ENCODE assay signal across 22 cellular contexts in the genomic region with DNA sequence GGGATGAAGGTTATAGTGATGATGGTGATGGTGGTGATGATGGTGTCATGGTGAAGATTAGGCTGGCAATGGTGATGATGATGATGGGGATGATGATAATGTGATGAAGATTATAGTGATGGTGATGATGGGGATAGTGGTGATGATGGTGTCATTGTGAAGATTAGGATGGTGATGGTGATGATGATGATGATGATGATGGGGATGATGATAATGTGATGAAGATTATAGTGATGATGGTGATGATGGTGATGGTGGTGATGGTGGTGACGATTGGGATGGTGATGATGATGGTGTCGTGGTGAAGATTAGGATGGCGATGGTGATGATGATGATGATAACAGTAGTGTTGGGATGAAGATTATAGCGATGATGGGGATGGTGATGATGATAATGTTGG.
DNase-seq lines count a peak whose midpoint lies in the region; ATAC-seq, FAIRE-seq and TF ChIP-seq lines count a peak whose summit lies in the region.
"Had no signal": no experiment of that assay in that cellular context is flagged by ENCODE, and none has a peak within 500 bp of the region (broad histone marks: within the 10 kb centered on the region; RNA-seq: fewer than 3 reads in every experiment).

No MANE protein-coding gene starts in this region.

- no peak for TF ChIP-seq CTCF in HepG2 (CRISPR knock-in tag; IDR thresholded peaks at IDR 0.05)
- TF ChIP-seq CTCF in right lobe of liver (IDR thresholded peaks at IDR 0.05): no peak
- TF ChIP-seq CTCF in IMR-90 (conservative IDR thresholded peaks at IDR 0.05; ENCODE audit: low read depth, low read length): no peak
- TF ChIP-seq CTCF in H1 (IDR thresholded peaks at IDR 0.05; ENCODE audit: control extremely low read depth in 1 of 3, insufficient read depth in 1 of 3, low read depth in 1 of 3, low read length in 3 of 3): no peak
- TF ChIP-seq CTCF in mesothelial cell of epicardium (IDR thresholded peaks at IDR 0.05; ENCODE audit: unreplicated experiment): no peak

- H4K91ac ChIP-seq in IMR-90 (ENCODE audit: insufficient read depth, low read depth, low read length) (no peak overlapping the region), H1 (replicated peaks; ENCODE audit: insufficient read length, low read length) (peak overlapping the region; percentile 25)

- peaks cover 22% of the 10 kb centered on the region; the same call in 1 of the 2 replicates for H3K23me2 ChIP-seq in H1 (ENCODE audit: low read depth, low read length)

- DNase-seq in HepG2 (ENCODE audit: low spot score): no peak
- DNase-seq in right lobe of liver: no peak
- no peak for DNase-seq in IMR-90
- no peak for DNase-seq in H1 (ENCODE audit: low read depth in 1 of 2, low spot score in 2 of 2)
- DNase-seq in superior temporal gyrus (ENCODE audit: extremely low spot score): no peak
- DNase-seq in mesothelial cell of epicardium (ENCODE audit: low spot score in 2 of 2, unreplicated experiment in 2 of 2): no peak
- DNase-seq: AML-193; Caco-2; Calu3; CD4-positive, alpha-beta T cell; CD8-positive, alpha-beta T cell; DMS79 treated with DMSO at 0.1 percent for 48 hours; GF-D8 had no signal

- H3K36me3 ChIP-seq in HepG2 (replicated peaks in 1 of 2; ENCODE audit: control insufficient read depth in 1 of 2, insufficient read depth in 2 of 2, low read length in 2 of 2): no peaks in the 10 kb centered on the region
- no peaks in the 10 kb centered on the region for H3K36me3 ChIP-seq in right lobe of liver
- H3K36me3 ChIP-seq in IMR-90 (ENCODE audit: control insufficient read depth, insufficient read depth, low read length): no peaks in the 10 kb centered on the region
- H3K36me3 ChIP-seq in H1 (ENCODE audit: control insufficient read depth in 2 of 4, insufficient read depth in 4 of 4, low read length in 3 of 4): no peaks in the 10 kb centered on the region
- H3K36me3 ChIP-seq: BLaER1 treated with 17β-estradiol and CSF1 and Interleukin-3, amounts not matched to agents 10 nM and 100 nM had no signal

- peaks cover 23% of the 10 kb centered on the region for H3K9me3 Mint-ChIP-seq in mesothelial cell of epicardium
- H3K9me3 Mint-ChIP-seq: CD4-positive, alpha-beta T cell; CD8-positive, alpha-beta T cell had no signal

- dilution Hi-C loops in IMR-90 (cut with HindIII; ENCODE audit: low sequenced_read_pairs, unreplicated experiment): no loop called here

- FAIRE-seq in HepG2 (lab: Jason Lieb, UNC): no peak
- FAIRE-seq in H1 (lab: Jason Lieb, UNC): no peak
- FAIRE-seq: A549, D721Med, G401.6, GM12892, GM18507 had no signal

- CTCF ChIA-PET in HepG2 (lab: Yijun Ruan, JAX; ENCODE audit: low intra/inter-chr PET ratio, low total read pairs) (no interaction called here), IMR-90 (lab: Yijun Ruan, JAX) (no interaction called here), H1 (lab: Charles Lee; ENCODE audit: partially characterized antibody) (no interaction called here)

- no peaks in the 10 kb centered on the region for H3K27me3 ChIP-seq in HepG2 (ENCODE audit: control insufficient read depth in 1 of 2, insufficient read depth in 2 of 2, low read length in 2 of 2)
- H3K27me3 ChIP-seq in right lobe of liver: no peaks in the 10 kb centered on the region
- H3K27me3 ChIP-seq in IMR-90 (ENCODE audit: control insufficient read depth, insufficient read depth, low read length): no peaks in the 10 kb centered on the region
- no peaks in the 10 kb centered on the region; a peak in 1 of 7 replicates for H3K27me3 ChIP-seq in H1 (replicated peaks in 1 of 4; ENCODE audit: control insufficient read depth in 3 of 4, extremely low read depth in 1 of 4, insufficient read depth in 3 of 4, low read length in 3 of 4)
- H3K27me3 ChIP-seq: BLaER1 treated with 17β-estradiol and CSF1 and Interleukin-3, amounts not matched to agents 10 nM and 100 nM had no signal

- WGBS in HepG2 (ENCODE audit: low lambda C conversion rate): 49% methylated on average over 4 of the region's 4 CpGs
- 68% methylated on average over 4 of the region's 4 CpGs for WGBS in right lobe of liver (ENCODE audit: insufficient coverage, low coverage, low lambda C conversion rate, missing lambda C conversion rate)
- 63 to 100% methylated on average over 3 to 4 of the region's 4 CpGs for WGBS in IMR-90 (ENCODE audit: extremely low coverage in 2 of 2, insufficient read length in 1 of 2), 2 experiments
- 93 to 100% methylated on average over 4 of the region's 4 CpGs for WGBS in H1 (ENCODE audit: extremely low coverage in 1 of 2, insufficient coverage in 1 of 2, insufficient read length in 1 of 2, insufficient replicate concordance in 2 of 2, low coverage in 1 of 2, low lambda C conversion rate in 2 of 2, missing lambda C conversion rate in 1 of 2), 2 experiments

- H2AFZ ChIP-seq in HepG2 (ENCODE audit: low read length) (no peak overlapping the region), IMR-90 (replicated peaks; ENCODE audit: low read length, poor library complexity) (no peak overlapping the region), H1 (ENCODE audit: low read length) (no peak overlapping the region)

- H2BK5ac ChIP-seq in IMR-90 (ENCODE audit: low read depth, low read length, poor library complexity, severe bottlenecking) (peak overlapping the region; percentile 13), H1 (ENCODE audit: low read depth, low read length) (no peak overlapping the region)

- no peak overlapping the region for H2AK9ac ChIP-seq in IMR-90 (replicated peaks; ENCODE audit: low read depth, low read length, poor library complexity)

- H3K18ac ChIP-seq in IMR-90 (ENCODE audit: low read depth, low read length): no peak overlapping the region
- H3K18ac ChIP-seq in H1 (ENCODE audit: extremely low read depth, low read length): no peak overlapping the region

- BruUV-seq in HepG2 (replicated peaks; lab: Mats Ljungman, UMichigan): no TSS peak
- BruUV-seq in IMR-90 (replicated peaks; lab: Mats Ljungman, UMichigan): no TSS peak

- TF ChIP-seq POLR2A in HepG2 (IDR thresholded peaks at IDR 0.05; ENCODE audit: insufficient read depth in 1 of 2, low read depth in 2 of 2, low read length in 2 of 2): no peak
- no peak for TF ChIP-seq POLR2A in right lobe of liver (IDR thresholded peaks at IDR 0.05)
- TF ChIP-seq POLR2A in IMR-90 (IDR thresholded peaks at IDR 0.05; ENCODE audit: low read depth, low read length): no peak
- TF ChIP-seq POLR2A in H1 (IDR thresholded peaks at IDR 0.05; ENCODE audit: control extremely low read depth in 1 of 2, low read depth in 2 of 2, low read length in 2 of 2): no peak

- no peak overlapping the region for H3K14ac ChIP-seq in IMR-90 (replicated peaks; ENCODE audit: low read depth, low read length)
- H3K14ac ChIP-seq in H1 (ENCODE audit: insufficient read length): no peak overlapping the region

- no peak overlapping the region for H3K4me3 Mint-ChIP-seq in mesothelial cell of epicardium
- H3K4me3 Mint-ChIP-seq: B cell; CD4-positive, alpha-beta T cell; CD8-positive, alpha-beta T cell had no signal

- H3K4me1 Mint-ChIP-seq in mesothelial cell of epicardium: no peaks in the 10 kb centered on the region
- H3K4me1 Mint-ChIP-seq: B cell had no signal

- no peaks in the 10 kb centered on the region for H3K36me3 Mint-ChIP-seq in mesothelial cell of epicardium
- H3K36me3 Mint-ChIP-seq: CD8-positive, alpha-beta T cell had no signal

- H3K4ac ChIP-seq in IMR-90 (ENCODE audit: low read depth, low read length) (no peak overlapping the region), H1 (replicated peaks; ENCODE audit: insufficient read length, low read depth, low read length) (no peak overlapping the region)

- no peak overlapping the region for H2BK12ac ChIP-seq in H1 (ENCODE audit: low read depth, low read length)

- no peaks in the 10 kb centered on the region for H4K20me1 ChIP-seq in HepG2 (ENCODE audit: insufficient read depth, low read length)
- no peaks in the 10 kb centered on the region for H4K20me1 ChIP-seq in IMR-90 (ENCODE audit: insufficient read depth, low read length)
- peaks cover 0 to 3% of the 10 kb centered on the region in 2 experiments for H4K20me1 ChIP-seq in H1 (replicated peaks in 1 of 2; ENCODE audit: control insufficient read depth in 1 of 2, insufficient read depth in 2 of 2, low read length in 2 of 2)
- H4K20me1 ChIP-seq: BLaER1 treated with 17β-estradiol and CSF1 and Interleukin-3, amounts not matched to agents 10 nM and 100 nM had no signal

- H2BK20ac ChIP-seq in IMR-90 (ENCODE audit: low read depth, low read length) (no peak overlapping the region), H1 (ENCODE audit: low read length) (no peak overlapping the region)

- H2BK15ac ChIP-seq in IMR-90 (ENCODE audit: low read depth, low read length) (no peak overlapping the region), H1 (ENCODE audit: low read length) (no peak overlapping the region)

- H3K27ac Mint-ChIP-seq in mesothelial cell of epicardium: no peak overlapping the region
- H3K27ac Mint-ChIP-seq: B cell; CD4-positive, alpha-beta T cell; CD8-positive, alpha-beta T cell had no signal

- no peak overlapping the region for H3K4me2 ChIP-seq in HepG2 (ENCODE audit: low read depth, low read length)
- H3K4me2 ChIP-seq in IMR-90 (ENCODE audit: low read depth, low read length): no peak overlapping the region
- no peak overlapping the region for H3K4me2 ChIP-seq in H1 (ENCODE audit: insufficient read depth in 1 of 2, low read depth in 2 of 2, low read length in 2 of 2)
- H3K4me2 ChIP-seq: A549; BLaER1 treated with 17β-estradiol and CSF1 and Interleukin-3, amounts not matched to agents 10 nM and 100 nM had no signal

- H3K79me1 ChIP-seq in IMR-90 (ENCODE audit: low read depth in 1 of 2, low read length in 2 of 2) (no peaks in the 10 kb centered on the region), H1 (ENCODE audit: low read depth, low read length) (no peaks in the 10 kb centered on the region)

- H2BK120ac ChIP-seq in IMR-90 (ENCODE audit: low read depth, low read length) (no peak overlapping the region), H1 (replicated peaks; ENCODE audit: low read depth, low read length) (no peak overlapping the region)

- H3K9ac ChIP-seq in HepG2 (ENCODE audit: insufficient read depth, low read depth, low read length) (no peak overlapping the region), IMR-90 (ENCODE audit: low read depth, low read length) (no peak overlapping the region), H1 (replicated peaks in 1 of 4; ENCODE audit: extremely low read depth in 1 of 4, low read depth in 3 of 4, low read length in 3 of 4) (no peak overlapping the region)
- H3K9ac ChIP-seq: BLaER1 treated with 17β-estradiol and CSF1 and Interleukin-3, amounts not matched to agents 10 nM and 100 nM had no signal

- POLR2A ChIA-PET in HepG2 (lab: Yijun Ruan, JAX) (no interaction called here), IMR-90 (lab: Charles Lee; ENCODE audit: unreplicated experiment) (no interaction called here), H1 (lab: Charles Lee; ENCODE audit: partially characterized antibody) (no interaction called here)

- H4K5ac ChIP-seq in IMR-90 (ENCODE audit: low read depth, low read length) (no peak overlapping the region), H1 (ENCODE audit: insufficient read length, low read depth, low read length) (no peak overlapping the region)

- intact Hi-C loops in HepG2 (cut with micrococcal nuclease; ENCODE audit: unreplicated experiment): no loop called here
- intact Hi-C loops in right lobe of liver (cut with DNase I): no loop called here
- intact Hi-C loops in IMR-90 (cut with micrococcal nuclease): no loop called here

- ATAC-seq in HepG2 (no peak), right lobe of liver (no peak), IMR-90 (ENCODE audit: low read depth) (no peak)
- ATAC-seq: A549; CD8-positive, alpha-beta T cell had no signal

- H3K79me2 ChIP-seq in HepG2 (ENCODE audit: insufficient read depth, low read length) (no peaks in the 10 kb centered on the region), H1 (ENCODE audit: control insufficient read depth in 1 of 2, insufficient read depth in 2 of 2, low read length in 2 of 2) (no peaks in the 10 kb centered on the region)

- H3K27ac ChIP-seq in HepG2 (ENCODE audit: extremely low read length, insufficient read depth, low read length) (no peak overlapping the region), right lobe of liver (no peak overlapping the region), IMR-90 (ENCODE audit: insufficient read depth, low read length) (no peak overlapping the region), H1 (ENCODE audit: low read depth, low read length) (no peak overlapping the region)
- H3K27ac ChIP-seq: 22Rv1; A549; BLaER1 treated with 17β-estradiol and CSF1 and Interleukin-3, amounts not matched to agents 10 nM and 100 nM; C4-2B had no signal

- no peaks in the 10 kb centered on the region for H3K27me3 Mint-ChIP-seq in mesothelial cell of epicardium (ENCODE audit: low read depth)
- H3K27me3 Mint-ChIP-seq: B cell; CD4-positive, alpha-beta T cell had no signal

- no peak overlapping the region for H3K23ac ChIP-seq in IMR-90 (ENCODE audit: low read depth, low read length)
- H3K23ac ChIP-seq in H1 (ENCODE audit: insufficient read length): no peak overlapping the region

- H4K8ac ChIP-seq in IMR-90 (ENCODE audit: low read depth in 2 of 2, low read length in 2 of 2) (no peak overlapping the region), H1 (ENCODE audit: extremely low read depth, insufficient read depth, low read length) (no peak overlapping the region)

- TF ChIP-seq RAD21 in HepG2 (CRISPR knock-in tag; IDR thresholded peaks at IDR 0.05) (no peak), IMR-90 (IDR thresholded peaks at IDR 0.05; ENCODE audit: low read length) (no peak), H1 (IDR thresholded peaks at IDR 0.05 in 1 of 2, conservative IDR thresholded peaks at IDR 0.05 in 1 of 2; ENCODE audit: low read depth in 2 of 2, low read length in 2 of 2) (no peak)

- H3K4me1 ChIP-seq in HepG2 (ENCODE audit: insufficient read depth, low read length) (0 out of 2 replicates have a peak, but pooled peaks cover 7% of the 10 kb centered on the region), right lobe of liver (no peaks in the 10 kb centered on the region), IMR-90 (ENCODE audit: control insufficient read depth, insufficient read depth, low read length) (no peaks in the 10 kb centered on the region), H1 (replicated peaks in 1 of 4; ENCODE audit: control insufficient read depth in 3 of 4, insufficient read depth in 4 of 4, low read length in 3 of 4) (no peaks in the 10 kb centered on the region; a peak in 1 of 7 replicates)
- H3K4me1 ChIP-seq: A549, Caco-2 had no signal

- TF ChIP-seq EP300 in HepG2 (IDR thresholded peaks at IDR 0.05; ENCODE audit: low read depth in 2 of 2, low read length in 2 of 2): no peak
- no peak for TF ChIP-seq EP300 in HepG2 (CRISPR knock-in tag; IDR thresholded peaks at IDR 0.05; ENCODE audit: borderline replicate concordance)
- TF ChIP-seq EP300 in H1 (IDR thresholded peaks at IDR 0.05; ENCODE audit: borderline replicate concordance in 1 of 2, low read depth in 2 of 2, low read length in 2 of 2): no peak

- no peaks in the 10 kb centered on the region for H3K9me1 ChIP-seq in IMR-90 (ENCODE audit: insufficient read depth, low read length)

- H3K9me3 ChIP-seq in HepG2 (ENCODE audit: low read length): peaks cover 31% of the 10 kb centered on the region
- H3K9me3 ChIP-seq in right lobe of liver: no peaks in the 10 kb centered on the region
- peaks cover 32% of the 10 kb centered on the region for H3K9me3 ChIP-seq in IMR-90 (ENCODE audit: control insufficient read depth, insufficient read depth, low read length)
- peaks cover 31 to 66% of the 10 kb centered on the region in 2 experiments for H3K9me3 ChIP-seq in H1 (ENCODE audit: insufficient read depth in 2 of 2, low read depth in 1 of 2, low read length in 1 of 2)
- H3K9me3 ChIP-seq: A549, Caco-2 had no signal

- H3K4me3 ChIP-seq in HepG2 (replicated peaks in 1 of 3; ENCODE audit: insufficient read depth in 1 of 3, low read depth in 2 of 3, low read length in 3 of 3): no peak overlapping the region
- no peak overlapping the region for H3K4me3 ChIP-seq in right lobe of liver
- H3K4me3 ChIP-seq in IMR-90 (ENCODE audit: insufficient read depth, low read depth, low read length): no peak overlapping the region
- H3K4me3 ChIP-seq in H1 (ENCODE audit: extremely low read depth in 1 of 4, insufficient read depth in 2 of 4, low read depth in 3 of 4, low read length in 4 of 4): no peak overlapping the region
- H3K4me3 ChIP-seq: A549; BLaER1 treated with 17β-estradiol and CSF1 and Interleukin-3, amounts not matched to agents 10 nM and 100 nM had no signal

- no peak overlapping the region for H2AK5ac ChIP-seq in IMR-90 (ENCODE audit: low read depth, low read length)
- H2AK5ac ChIP-seq in H1 (ENCODE audit: low read depth, low read length): peak overlapping the region; percentile 82; the same call in 1 of the 2 replicates

- in situ Hi-C loops in HepG2 (cut with HindIII; ENCODE audit: extremely low pct_ligation_motif_present, low pct_unique_long_range_greater_than_20kb): no loop called here
- in situ Hi-C loops in IMR-90 (cut with MboI; ENCODE audit: low sequenced_read_pairs): no loop called here

- H3K56ac ChIP-seq in IMR-90 (ENCODE audit: extremely low read depth, insufficient read depth, low read length): no peak overlapping the region
- H3K56ac ChIP-seq in H1 (replicated peaks; ENCODE audit: insufficient read length, low read depth, low read length): peak overlapping the region; percentile 62
